Comparison of ENCODE assay signal across 21 cellular contexts in genomic region chr4:5004496-5004895, GRCh38. TPM values are rescaled to one million over a fixed set of nuclear protein-coding genes. Genes with fewer than 3 reads are reported as not detected.
DNase-seq lines count a peak whose midpoint lies in the region; ATAC-seq and TF ChIP-seq lines count a peak whose summit lies in the region.
"Had no signal": no experiment of that assay in that cellular context is flagged by ENCODE, and none has a peak within 500 bp of the region (broad histone marks: within the 10 kb centered on the region; RNA-seq: fewer than 3 reads in every experiment).

No MANE protein-coding gene starts in this region.

- H3K36me3 Mint-ChIP-seq in osteocyte (ENCODE audit: unreplicated experiment): no peaks in the 10 kb centered on the region
- H3K36me3 Mint-ChIP-seq: CD4-positive, CD25-positive, alpha-beta regulatory T cell; CD8-positive, alpha-beta T cell had no signal

- peaks cover 79% of the 10 kb centered on the region for H3K27me3 ChIP-seq in left ventricle myocardium inferior (ENCODE audit: low read depth)
- H3K27me3 ChIP-seq: BLaER1 had no signal

- H3K4me3 Mint-ChIP-seq in osteocyte (ENCODE audit: unreplicated experiment): no peak overlapping the region
- H3K4me3 Mint-ChIP-seq: B cell; CD4-positive, CD25-positive, alpha-beta regulatory T cell; CD8-positive, alpha-beta T cell had no signal

- TF ChIP-seq CTCF in left ventricle myocardium inferior (IDR thresholded peaks at IDR 0.05; ENCODE audit: borderline replicate concordance): no peak
- no peak for TF ChIP-seq CTCF in coronary artery (IDR thresholded peaks at IDR 0.05)
- no peak for TF ChIP-seq CTCF in osteocyte (IDR thresholded peaks at IDR 0.05)

- H3K27me3 Mint-ChIP-seq in osteocyte (ENCODE audit: unreplicated experiment): peaks cover 35% of the 10 kb centered on the region

- H3K9me3 ChIP-seq in left ventricle myocardium inferior (replicated peaks): no peaks in the 10 kb centered on the region
- H3K9me3 ChIP-seq: BLaER1 had no signal

- no peaks in the 10 kb centered on the region for H3K36me3 ChIP-seq in left ventricle myocardium inferior
- H3K36me3 ChIP-seq: BLaER1 had no signal

- H3K27ac Mint-ChIP-seq in osteocyte (ENCODE audit: unreplicated experiment): no peak overlapping the region
- H3K27ac Mint-ChIP-seq: B cell; CD4-positive, CD25-positive, alpha-beta regulatory T cell; CD8-positive, alpha-beta T cell had no signal

- no peak for ATAC-seq in HG03378 (IDR thresholded peaks at IDR 0.05; ENCODE audit: unreplicated experiment)
- ATAC-seq: CD8-positive, alpha-beta T cell; GM12878; HCT116 had no signal

- intact Hi-C loops in cardiac septum (cut with DNase I): no loop called here
- intact Hi-C loops in left ventricle myocardium inferior (cut with micrococcal nuclease): no loop called here

- no peaks in the 10 kb centered on the region for H3K4me1 ChIP-seq in left ventricle myocardium inferior

- no peak overlapping the region for H3K27ac ChIP-seq in left ventricle myocardium inferior (replicated peaks)
- no peak overlapping the region for H3K27ac ChIP-seq in coronary artery
- H3K27ac ChIP-seq: 22Rv1, BLaER1, C4-2B, GM23248 had no signal

- no peaks in the 10 kb centered on the region for H3K9me3 Mint-ChIP-seq in osteocyte (ENCODE audit: unreplicated experiment)
- H3K9me3 Mint-ChIP-seq: CD8-positive, alpha-beta T cell had no signal

- H3K4me1 Mint-ChIP-seq in osteocyte (ENCODE audit: unreplicated experiment): no peaks in the 10 kb centered on the region
- H3K4me1 Mint-ChIP-seq: B cell; CD4-positive, CD25-positive, alpha-beta regulatory T cell had no signal

- H3K4me3 ChIP-seq in left ventricle myocardium inferior: no peak overlapping the region
- no peak overlapping the region for H3K4me3 ChIP-seq in coronary artery
- H3K4me3 ChIP-seq: BLaER1, GM12878, GM23248 had no signal

- peak; percentile 44 for DNase-seq in cardiac septum (ENCODE audit: low spot score)
- DNase-seq in left ventricle myocardium inferior: no peak
- DNase-seq in coronary artery (ENCODE audit: low spot score): peak; percentile 61
- peak; percentile 66 for DNase-seq in osteocyte (ENCODE audit: extremely low spot score, unreplicated experiment)
- DNase-seq in superior temporal gyrus (ENCODE audit: extremely low spot score): no peak
- no peak for DNase-seq in COLO668 (lab: John Stamatoyannopoulos, UW; ENCODE audit: unreplicated experiment)
- DNase-seq: CD4-positive, CD25-positive, alpha-beta regulatory T cell; CD8-positive, alpha-beta T cell; DMS 273 treated with DMSO at 0.1 percent for 48 hours; DMS79; EL; GDM1; GM23248; H7 had no signal

RNA-seq across cellular contexts. Expression of gene CYTL1, which starts 14.8 kb away (rescaled TPM):
- total RNA-seq in cardiac septum (not detected), left ventricle myocardium inferior (0.47 TPM), osteocyte (82.4 and 86.8 TPM in 2 replicates)
- total RNA-seq: B cell; CD8-positive, alpha-beta T cell; GM12878; GM23248 had no signal

RNA-seq across cellular contexts. Expression of gene STK32B, which starts 46.8 kb away (rescaled TPM):
- total RNA-seq in cardiac septum (0.22 TPM), left ventricle myocardium inferior (0.55 TPM), osteocyte (44.3 and 46.9 TPM in 2 replicates)
- total RNA-seq: CD4-positive, CD25-positive, alpha-beta regulatory T cell; CD8-positive, alpha-beta T cell had no signal

Comparison
In these comparisons a context has a peak if more than half of its experiments do, and no peak if none do; other contexts are left out.
1. DNase-seq: peak in cardiac septum (single experiment), coronary artery (single experiment) and osteocyte (single experiment); none in left ventricle myocardium inferior (single experiment), superior temporal gyrus (single experiment) and COLO668 (single experiment).
2. RNA of gene CYTL1, which starts 14.8 kb away (total RNA-seq): 82.4 to 86.8 TPM in osteocyte; 0.47 TPM in left ventricle myocardium inferior (single experiment) and not detected in cardiac septum (single experiment); every median in the first group is over 10 times any median in the second.
3. RNA of gene STK32B, which starts 46.8 kb away (total RNA-seq): 44.3 to 46.9 TPM in osteocyte; 0.55 TPM in left ventricle myocardium inferior (single experiment) and 0.22 TPM in cardiac septum (single experiment); every median in the first group is over 10 times any median in the second.